Comparison of ENCODE assay signal across 29 cellular contexts in the genomic region with DNA sequence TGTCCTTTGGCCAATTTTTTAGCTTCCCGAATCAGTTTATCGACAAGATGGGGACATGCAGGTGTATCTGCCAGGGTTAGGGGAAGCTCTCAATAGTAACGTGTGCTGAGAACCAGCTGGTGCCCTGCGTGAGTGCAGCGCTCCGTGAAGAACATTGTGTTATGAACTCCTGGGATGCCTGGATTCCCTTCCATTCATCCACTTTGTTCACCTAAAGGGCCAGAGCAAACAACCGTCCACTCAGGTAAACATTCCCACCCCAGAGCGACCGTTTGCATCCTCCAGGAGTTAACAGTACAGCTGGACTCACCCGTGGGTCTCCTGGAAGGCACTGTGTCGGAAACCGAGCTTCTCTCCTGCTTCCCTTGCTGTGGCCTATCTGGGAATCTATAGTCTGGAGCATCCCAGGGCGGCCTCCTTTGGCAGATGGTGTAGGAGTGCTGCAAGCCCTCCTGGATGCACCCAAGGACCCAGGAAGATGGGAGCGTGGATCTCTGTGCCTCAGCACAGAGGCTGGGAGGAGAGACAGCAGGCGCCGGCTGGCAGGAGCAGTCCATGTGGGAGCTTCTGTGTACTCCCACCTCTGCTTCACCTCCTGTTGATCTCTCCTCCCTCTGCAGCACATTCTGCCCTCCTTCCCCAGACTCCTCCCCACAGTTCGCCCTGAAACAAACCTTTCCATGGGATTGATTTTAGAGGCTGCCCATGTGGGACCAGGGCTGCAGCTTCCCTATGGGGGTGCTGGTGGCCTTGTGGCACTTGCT.
DNase-seq lines count a peak whose midpoint lies in the region; ATAC-seq and TF ChIP-seq lines count a peak whose summit lies in the region.
"Had no signal": no experiment of that assay in that cellular context is flagged by ENCODE, and none has a peak within 500 bp of the region (broad histone marks: within the 10 kb centered on the region; RNA-seq: fewer than 3 reads in every experiment).

No MANE protein-coding gene starts in this region.

- H3K9me3 Mint-ChIP-seq in WTC11 = no peaks in the 10 kb centered on the region
- peaks cover 6% of the 10 kb centered on the region for H3K9me3 Mint-ChIP-seq in nephron
- H3K9me3 Mint-ChIP-seq in activated naive CD4-positive, alpha-beta T cell treated with anti-CD3 and anti-CD28 coated beads, Interleukin-2, amount 50 U/mL, for 72 hours = no peaks in the 10 kb centered on the region
- H3K9me3 Mint-ChIP-seq: activated CD4-positive, alpha-beta T cell treated with anti-CD3 and anti-CD28 coated beads, Interleukin-2, amount 10 ng/mL, durations not matched to agents 24 days and 14 days had no signal

- H3K4me3 Mint-ChIP-seq in WTC11 (no peak overlapping the region), nephron (peak overlapping the region; percentile 49 to 67 (median 57))
- H3K4me3 Mint-ChIP-seq: activated CD4-positive, alpha-beta T cell treated with anti-CD3 and anti-CD28 coated beads, Interleukin-2, amount 10 ng/mL, durations not matched to agents 24 days and 14 days; activated naive CD8-positive, alpha-beta T cell; CD4-positive, CD25-positive, alpha-beta regulatory T cell had no signal

- no peaks in the 10 kb centered on the region for H3K27me3 Mint-ChIP-seq in WTC11 (ENCODE audit: low read depth)
- H3K27me3 Mint-ChIP-seq in nephron (ENCODE audit: low read depth) = no peaks in the 10 kb centered on the region
- H3K27me3 Mint-ChIP-seq: CD4-positive, CD25-positive, alpha-beta regulatory T cell had no signal

- H3K36me3 Mint-ChIP-seq in WTC11 = no peaks in the 10 kb centered on the region
- no peaks in the 10 kb centered on the region for H3K36me3 Mint-ChIP-seq in nephron (ENCODE audit: low read depth)
- no peaks in the 10 kb centered on the region for H3K36me3 Mint-ChIP-seq in activated naive CD4-positive, alpha-beta T cell treated with anti-CD3 and anti-CD28 coated beads, Interleukin-2, amount 50 U/mL, for 72 hours
- H3K36me3 Mint-ChIP-seq: activated naive CD8-positive, alpha-beta T cell; CD4-positive, CD25-positive, alpha-beta regulatory T cell had no signal

- CTCF ChIA-PET in WTC11 (lab: Charles Lee) = no interaction called here

- intact Hi-C loops in upper lobe of right lung (cut with DNase I) = no loop called here

- H3K27ac Mint-ChIP-seq in WTC11 = peak overlapping the region; percentile 53; the same call in 1 of the 2 replicates
- H3K27ac Mint-ChIP-seq in nephron = peak overlapping the region; percentile 76 to 94 (median 83)
- no peak overlapping the region for H3K27ac Mint-ChIP-seq in activated naive CD4-positive, alpha-beta T cell treated with anti-CD3 and anti-CD28 coated beads, Interleukin-2, amount 50 U/mL, for 72 hours
- H3K27ac Mint-ChIP-seq: activated CD4-positive, alpha-beta T cell treated with anti-CD3 and anti-CD28 coated beads, Interleukin-2, amount 10 ng/mL, durations not matched to agents 24 days and 14 days; activated naive CD8-positive, alpha-beta T cell; CD4-positive, CD25-positive, alpha-beta regulatory T cell had no signal

- H3K4me1 Mint-ChIP-seq in WTC11 (peaks cover 34% of the 10 kb centered on the region), nephron (peaks cover 34% of the 10 kb centered on the region)
- H3K4me1 Mint-ChIP-seq: activated CD4-positive, alpha-beta T cell treated with anti-CD3 and anti-CD28 coated beads, Interleukin-2, amount 10 ng/mL, durations not matched to agents 24 days and 14 days; CD4-positive, CD25-positive, alpha-beta regulatory T cell had no signal

- no peak for TF ChIP-seq CTCF in WTC11 (IDR thresholded peaks at IDR 0.05)
- TF ChIP-seq CTCF in nephron (IDR thresholded peaks at IDR 0.05; ENCODE audit: unreplicated experiment in 3 of 3) = no peak
- TF ChIP-seq CTCF in upper lobe of right lung (IDR thresholded peaks at IDR 0.05) = no peak

- DNase-seq in NCI-H2081 (lab: John Stamatoyannopoulos, UW) (peak; percentile 14 to 69), NCI-H2081 treated with DMSO at 0.1 percent for 48 hours (lab: John Stamatoyannopoulos, UW) (no peak), NCI-H1092 (lab: John Stamatoyannopoulos, UW) (peak; percentile 8), WTC11 (ENCODE audit: low spot score) (no peak), amniotic stem cell (lab: John Stamatoyannopoulos, UW) (no peak), upper lobe of right lung (no peak)
- no peak for DNase-seq in activated naive CD4-positive, alpha-beta T cell treated with anti-CD3 and anti-CD28 coated beads, Interleukin-2, amount 50 U/mL, for 72 hours (ENCODE audit: low spot score in 2 of 2)
- DNase-seq: activated CD4-positive, alpha-beta T cell treated with anti-CD3 and anti-CD28 coated beads, Interleukin-2, amount 10 ng/mL, durations not matched to agents 24 days and 14 days; activated CD8-positive, alpha-beta memory T cell treated with anti-CD3 and anti-CD28 coated beads for 24 hours; activated T-cell treated with anti-CD3 and anti-CD28 coated beads for 4 hours; anterior cingulate cortex; CD4-positive, CD25-positive, alpha-beta regulatory T cell; colonic mucosa; effector memory CD4-positive, alpha-beta T cell; glutamatergic neuron; left ventricle myocardium superior; MM.1S; NCI-H774; right lobe of liver; spleen; stimulated activated CD4-positive, alpha-beta T cell treated with anti-CD3 and anti-CD28 coated beads, Interleukin-2, amount 100 ng/mL, for 24 hours; stimulated activated naive CD8-positive, alpha-beta T cell treated with anti-CD3 and anti-CD28 coated beads, Interleukin-15, Interleukin-2, amounts not matched to agents 100 U/mL and 50 U/mL, for 24 hours had no signal

- POLR2A ChIA-PET in WTC11 (lab: Charles Lee) = no interaction called here

- no peaks in the 10 kb centered on the region for H3K36me3 ChIP-seq in upper lobe of right lung
- H3K36me3 ChIP-seq: colonic mucosa, HAP-1, neutrophil, prostate gland, right lobe of liver, SJSA1, spleen had no signal

- no peak overlapping the region for H3K27ac ChIP-seq in upper lobe of right lung
- H3K27ac ChIP-seq: colonic mucosa, neutrophil, prostate gland, right lobe of liver, SJSA1, spleen had no signal

- no peak for ATAC-seq in WTC11
- ATAC-seq in activated naive CD4-positive, alpha-beta T cell treated with anti-CD3 and anti-CD28 coated beads, Interleukin-2, amount 50 U/mL, for 72 hours = no peak
- no peak for ATAC-seq in upper lobe of right lung
- ATAC-seq: GM12878; left ventricle myocardium superior; stimulated activated naive CD8-positive, alpha-beta T cell treated with anti-CD3 and anti-CD28 coated beads, Interleukin-15, Interleukin-2, amounts not matched to agents 100 U/mL and 50 U/mL, for 24 hours had no signal

- H3K27me3 ChIP-seq in upper lobe of right lung = no peaks in the 10 kb centered on the region
- H3K27me3 ChIP-seq: colonic mucosa, neutrophil, right lobe of liver, SJSA1 had no signal

- H3K9me3 ChIP-seq in upper lobe of right lung = no peaks in the 10 kb centered on the region
- H3K9me3 ChIP-seq: colonic mucosa, HAP-1, neutrophil, prostate gland, right lobe of liver, SJSA1, spleen had no signal

- H3K4me1 ChIP-seq in upper lobe of right lung = no peaks in the 10 kb centered on the region
- H3K4me1 ChIP-seq: colonic mucosa, HAP-1, prostate gland, right lobe of liver, spleen had no signal

- H3K4me3 ChIP-seq in upper lobe of right lung = no peak overlapping the region
- H3K4me3 ChIP-seq: colonic mucosa, GM12878, HAP-1, prostate gland, right lobe of liver, SJSA1, spleen had no signal

TF ChIP-seq in WTC11, 78 proteins besides CTCF, POLR2A, EP300 and RAD21:
- TF ChIP-seq, protein P1, sequence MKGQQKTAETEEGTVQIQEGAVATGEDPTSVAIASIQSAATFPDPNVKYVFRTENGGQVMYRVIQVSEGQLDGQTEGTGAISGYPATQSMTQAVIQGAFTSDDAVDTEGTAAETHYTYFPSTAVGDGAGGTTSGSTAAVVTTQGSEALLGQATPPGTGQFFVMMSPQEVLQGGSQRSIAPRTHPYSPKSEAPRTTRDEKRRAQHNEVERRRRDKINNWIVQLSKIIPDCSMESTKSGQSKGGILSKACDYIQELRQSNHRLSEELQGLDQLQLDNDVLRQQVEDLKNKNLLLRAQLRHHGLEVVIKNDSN (CRISPR knock-in tag; IDR thresholded peaks at IDR 0.05) = no peak
- no peak for TF ChIP-seq ZNF263 (CRISPR knock-in tag; IDR thresholded peaks at IDR 0.05; ENCODE audit: low read depth)
- no peak for TF ChIP-seq ZNF512 (CRISPR knock-in tag; IDR thresholded peaks at IDR 0.05; ENCODE audit: borderline replicate concordance)
TF ChIP-seq in WTC11: peak in this region for 0.

Comparison
In these comparisons a context has a peak if more than half of its experiments do, and no peak if none do; other contexts are left out.
1. DNase-seq: peak in NCI-H2081 (2 of 2) and NCI-H1092 (single experiment); none in NCI-H2081 treated with DMSO at 0.1 percent for 48 hours (single experiment), WTC11 (single experiment), activated naive CD4-positive, alpha-beta T cell treated with anti-CD3 and anti-CD28 coated beads, Interleukin-2, amount 50 U/mL, for 72 hours (0 of 2), amniotic stem cell (single experiment) and upper lobe of right lung (single experiment).
2. H3K27ac Mint-ChIP-seq: peak in WTC11 (single experiment) and nephron (3 of 3); none in activated naive CD4-positive, alpha-beta T cell treated with anti-CD3 and anti-CD28 coated beads, Interleukin-2, amount 50 U/mL, for 72 hours (0 of 2).